Comparison of ENCODE assay signal across 40 cellular contexts in genomic region chr11:134380229-134380628, GRCh38. TPM values are rescaled to one million over a fixed set of nuclear protein-coding genes. Genes with fewer than 3 reads are reported as not detected.
"Had no signal": no experiment of that assay in that cellular context is flagged by ENCODE, and none has a peak within 500 bp of the region (broad histone marks: within the 10 kb centered on the region; RNA-seq: fewer than 3 reads in every experiment).

No MANE protein-coding gene starts in this region.

- H3K9me3 Mint-ChIP-seq: activated naive CD4-positive, alpha-beta T cell treated with anti-CD3 and anti-CD28 coated beads for 36 hours; activated naive CD4-positive, alpha-beta T cell treated with anti-CD3 and anti-CD28 coated beads, Interleukin-2, amount 10 ng/mL, durations not matched to agents 7 days and 5 days; activated naive CD4-positive, alpha-beta T cell treated with anti-CD3 and anti-CD28 coated beads, Interleukin-2, amount 50 U/mL, for 24 hours; activated naive CD4-positive, alpha-beta T cell treated with anti-CD3 and anti-CD28 coated beads, Interleukin-2, amount 50 U/mL, for 72 hours; activated naive CD8-positive, alpha-beta T cell treated with anti-CD3 and anti-CD28 coated beads for 36 hours; activated naive CD8-positive, alpha-beta T cell treated with anti-CD3 and anti-CD28 coated beads, Interleukin-2, amount 10 ng/mL, durations not matched to agents 7 days and 5 days; activated naive CD8-positive, alpha-beta T cell treated with anti-CD3 and anti-CD28 coated beads, Interleukin-2, amount 50 U/mL, for 24 hours; activated T-cell treated with anti-CD3 and anti-CD28 coated beads, Interleukin-2, amount 50 U/mL, for 24 hours; activated T-cell treated with anti-CD3 and anti-CD28 coated beads, Interleukin-2, amount 50 U/mL, for 4 hours; activated T-cell treated with anti-CD3 and anti-CD28 coated beads, Interleukin-2, amount 50 U/mL, for 72 hours; activated T-helper 1 cell treated with anti-CD3 and anti-CD28 coated beads, Interleukin-12 subunit alpha, Interleukin-12 subunit beta, Interleukin-2, Interleukin-4 antibody, amounts not matched to agents 30 ng/mL and 10 ng/mL and 1 ng/mL, durations not matched to agents 14 hours and 24 hours and 36 hours; activated T-helper 17 cell treated with anti-CD3 and anti-CD28 coated beads, Interleukin-2, amount 50 U/mL, for 72 hours; activated T-helper 2 cell treated with anti-CD3 and anti-CD28 coated beads, Interferon-gamma antibody, Interleukin-2, Interleukin-4, amounts not matched to agents 10 μg/mL and 5 μg/mL and 100 μg/mL, durations not matched to agents 14 hours and 24 hours and 36 hours; brain; central memory CD8-positive, alpha-beta T cell had no signal

- H3K27me3 Mint-ChIP-seq: brain had no signal

- H3K9me3 ChIP-seq: adrenal gland, ascending aorta, body of pancreas, breast epithelium had no signal

- DNase-seq: activated effector memory CD4-positive, alpha-beta T cell treated with anti-CD3 and anti-CD28 coated beads, Interleukin-2, amount 50 U/mL, for 16 hours; activated effector memory CD4-positive, alpha-beta T cell treated with Interleukin-2 at 50 U/mL for 16 hours; activated gamma-delta T cell; activated gamma-delta T cell treated with Interleukin-2 at 50 U/mL for 16 hours; activated naive CD4-positive, alpha-beta T cell; activated naive CD4-positive, alpha-beta T cell treated with anti-CD3 and anti-CD28 coated beads for 36 hours; activated naive CD4-positive, alpha-beta T cell treated with anti-CD3 and anti-CD28 coated beads, Interleukin-2, amount 10 ng/mL, durations not matched to agents 7 days and 5 days; activated naive CD4-positive, alpha-beta T cell treated with anti-CD3 and anti-CD28 coated beads, Interleukin-2, amount 50 U/mL, for 16 hours; activated naive CD4-positive, alpha-beta T cell treated with Interleukin-2 at 50 U/mL for 16 hours; activated naive CD8-positive, alpha-beta T cell treated with anti-CD3 and anti-CD28 coated beads for 36 hours; activated naive CD8-positive, alpha-beta T cell treated with anti-CD3 and anti-CD28 coated beads, Interleukin-2, amount 10 ng/mL, durations not matched to agents 7 days and 5 days; activated naive CD8-positive, alpha-beta T cell treated with anti-CD3 and anti-CD28 coated beads, Interleukin-2, amount 50 U/mL, for 24 hours; activated T-cell treated with anti-CD3 and anti-CD28 coated beads, Interleukin-2, amount 50 U/mL, for 1 hour; activated T-cell treated with anti-CD3 and anti-CD28 coated beads, Interleukin-2, amount 50 U/mL, for 24 hours; activated T-cell treated with anti-CD3 and anti-CD28 coated beads, Interleukin-2, amount 50 U/mL, for 4 hours; activated T-cell treated with anti-CD3 and anti-CD28 coated beads, Interleukin-2, amount 50 U/mL, for 48 hours; activated T-cell treated with anti-CD3 and anti-CD28 coated beads, Interleukin-2, amount 50 U/mL, for 72 hours; adrenal gland; amniotic stem cell; amygdala; anterior cingulate cortex; aorta; body of pancreas; brain microvascular endothelial cell; caudate nucleus; central memory CD4-positive, alpha-beta T cell; cerebellar nuclear complex had no signal

- H3K4me1 Mint-ChIP-seq: activated naive CD4-positive, alpha-beta T cell treated with anti-CD3 and anti-CD28 coated beads, Interleukin-2, amount 50 U/mL, for 24 hours; activated naive CD8-positive, alpha-beta T cell treated with anti-CD3 and anti-CD28 coated beads for 36 hours; activated naive CD8-positive, alpha-beta T cell treated with anti-CD3 and anti-CD28 coated beads, Interleukin-2, amount 10 ng/mL, durations not matched to agents 7 days and 5 days; activated naive CD8-positive, alpha-beta T cell treated with anti-CD3 and anti-CD28 coated beads, Interleukin-2, amount 50 U/mL, for 24 hours; activated T-helper 17 cell treated with anti-CD3 and anti-CD28 coated beads, Interleukin-2, amount 50 U/mL, for 72 hours had no signal

- H3K36me3 ChIP-seq: adrenal gland, ascending aorta, brain microvascular endothelial cell, breast epithelium, cardiac muscle cell had no signal

- H3K27ac ChIP-seq: adrenal gland, ascending aorta, body of pancreas, brain microvascular endothelial cell, breast epithelium, cardiac muscle cell had no signal

- FAIRE-seq: astrocyte, bronchial epithelial cell had no signal

- ATAC-seq: activated naive CD4-positive, alpha-beta T cell treated with anti-CD3 and anti-CD28 coated beads, Interleukin-2, amount 50 U/mL, for 72 hours; activated naive CD8-positive, alpha-beta T cell treated with anti-CD3 and anti-CD28 coated beads, Interleukin-2, amount 50 U/mL, for 24 hours; activated T-cell treated with anti-CD3 and anti-CD28 coated beads, Interleukin-2, amount 50 U/mL, for 4 hours; activated T-cell treated with anti-CD3 and anti-CD28 coated beads, Interleukin-2, amount 50 U/mL, for 72 hours; activated T-helper 17 cell treated with anti-CD3 and anti-CD28 coated beads, Interleukin-2, amount 50 U/mL, for 72 hours; body of pancreas had no signal

- H3K4me3 ChIP-seq: adrenal gland, ascending aorta, body of pancreas, breast epithelium, cardiac muscle cell had no signal

- H3K27ac Mint-ChIP-seq: activated naive CD4-positive, alpha-beta T cell treated with anti-CD3 and anti-CD28 coated beads for 36 hours; activated naive CD4-positive, alpha-beta T cell treated with anti-CD3 and anti-CD28 coated beads, Interleukin-2, amount 10 ng/mL, durations not matched to agents 7 days and 5 days; activated naive CD4-positive, alpha-beta T cell treated with anti-CD3 and anti-CD28 coated beads, Interleukin-2, amount 50 U/mL, for 24 hours; activated naive CD8-positive, alpha-beta T cell; activated naive CD8-positive, alpha-beta T cell treated with anti-CD3 and anti-CD28 coated beads for 36 hours; activated naive CD8-positive, alpha-beta T cell treated with anti-CD3 and anti-CD28 coated beads, Interleukin-2, amount 10 ng/mL, durations not matched to agents 7 days and 5 days; activated naive CD8-positive, alpha-beta T cell treated with anti-CD3 and anti-CD28 coated beads, Interleukin-2, amount 50 U/mL, for 24 hours; activated T-cell treated with anti-CD3 and anti-CD28 coated beads, Interleukin-2, amount 50 U/mL, for 24 hours; activated T-cell treated with anti-CD3 and anti-CD28 coated beads, Interleukin-2, amount 50 U/mL, for 72 hours; activated T-helper 1 cell treated with anti-CD3 and anti-CD28 coated beads, Interleukin-12 subunit alpha, Interleukin-12 subunit beta, Interleukin-2, Interleukin-4 antibody, amounts not matched to agents 30 ng/mL and 10 ng/mL and 1 ng/mL, durations not matched to agents 14 hours and 24 hours and 36 hours; activated T-helper 17 cell treated with anti-CD3 and anti-CD28 coated beads, Interleukin-2, amount 50 U/mL, for 72 hours; activated T-helper 2 cell treated with anti-CD3 and anti-CD28 coated beads, Interferon-gamma antibody, Interleukin-2, Interleukin-4, amounts not matched to agents 10 μg/mL and 5 μg/mL and 100 μg/mL, durations not matched to agents 14 hours and 24 hours and 36 hours had no signal

- H3K4me3 Mint-ChIP-seq: activated naive CD4-positive, alpha-beta T cell treated with anti-CD3 and anti-CD28 coated beads for 36 hours; activated naive CD4-positive, alpha-beta T cell treated with anti-CD3 and anti-CD28 coated beads, Interleukin-2, amount 10 ng/mL, durations not matched to agents 7 days and 5 days; activated naive CD4-positive, alpha-beta T cell treated with anti-CD3 and anti-CD28 coated beads, Interleukin-2, amount 50 U/mL, for 24 hours; activated naive CD8-positive, alpha-beta T cell; activated naive CD8-positive, alpha-beta T cell treated with anti-CD3 and anti-CD28 coated beads for 36 hours; activated naive CD8-positive, alpha-beta T cell treated with anti-CD3 and anti-CD28 coated beads, Interleukin-2, amount 10 ng/mL, durations not matched to agents 7 days and 5 days; activated naive CD8-positive, alpha-beta T cell treated with anti-CD3 and anti-CD28 coated beads, Interleukin-2, amount 50 U/mL, for 24 hours; activated T-cell treated with anti-CD3 and anti-CD28 coated beads, Interleukin-2, amount 50 U/mL, for 24 hours; activated T-cell treated with anti-CD3 and anti-CD28 coated beads, Interleukin-2, amount 50 U/mL, for 4 hours; activated T-cell treated with anti-CD3 and anti-CD28 coated beads, Interleukin-2, amount 50 U/mL, for 72 hours; activated T-helper 1 cell treated with anti-CD3 and anti-CD28 coated beads, Interleukin-12 subunit alpha, Interleukin-12 subunit beta, Interleukin-2, Interleukin-4 antibody, amounts not matched to agents 30 ng/mL and 10 ng/mL and 1 ng/mL, durations not matched to agents 14 hours and 24 hours and 36 hours; activated T-helper 17 cell treated with anti-CD3 and anti-CD28 coated beads, Interleukin-2, amount 50 U/mL, for 72 hours; brain; central memory CD8-positive, alpha-beta T cell had no signal

- H3K36me3 Mint-ChIP-seq: activated naive CD4-positive, alpha-beta T cell treated with anti-CD3 and anti-CD28 coated beads, Interleukin-2, amount 10 ng/mL, durations not matched to agents 7 days and 5 days; activated naive CD4-positive, alpha-beta T cell treated with anti-CD3 and anti-CD28 coated beads, Interleukin-2, amount 50 U/mL, for 24 hours; activated naive CD4-positive, alpha-beta T cell treated with anti-CD3 and anti-CD28 coated beads, Interleukin-2, amount 50 U/mL, for 72 hours; activated naive CD8-positive, alpha-beta T cell; activated naive CD8-positive, alpha-beta T cell treated with anti-CD3 and anti-CD28 coated beads for 36 hours; activated naive CD8-positive, alpha-beta T cell treated with anti-CD3 and anti-CD28 coated beads, Interleukin-2, amount 10 ng/mL, durations not matched to agents 7 days and 5 days had no signal

- H3K27me3 ChIP-seq: adrenal gland, ascending aorta, body of pancreas, brain microvascular endothelial cell, breast epithelium, cardiac muscle cell had no signal

- H3K4me1 ChIP-seq: adrenal gland, ascending aorta, body of pancreas, breast epithelium had no signal

RNA-seq across cellular contexts. Expression of gene B3GAT1, which starts 31.8 kb away (rescaled TPM):
- polyA plus RNA-seq: aorta, cardiac muscle cell had no signal
